Comparison of ENCODE assay signal across 10 cellular contexts in genomic region chr1:116737855-116738318, GRCh38. TPM values are rescaled to one million over a fixed set of nuclear protein-coding genes. Genes with fewer than 3 reads are reported as not detected.
DNase-seq lines count a peak whose midpoint lies in the region; ATAC-seq, FAIRE-seq and TF ChIP-seq lines count a peak whose summit lies in the region.
"Had no signal": no experiment of that assay in that cellular context is flagged by ENCODE, and none has a peak within 500 bp of the region (broad histone marks: within the 10 kb centered on the region; RNA-seq: fewer than 3 reads in every experiment).

No MANE protein-coding gene starts in this region.

- H3K36me3 Mint-ChIP-seq in activated CD4-positive, alpha-beta memory T cell treated with anti-CD3 and anti-CD28 coated beads, Interleukin-2, amount 10 ng/mL, durations not matched to agents 7 days and 5 days (ENCODE audit: low read depth), result peaks cover 22% of the 10 kb centered on the region

- H3K9me3 Mint-ChIP-seq in activated CD4-positive, alpha-beta memory T cell treated with anti-CD3 and anti-CD28 coated beads, Interleukin-2, amount 10 ng/mL, durations not matched to agents 7 days and 5 days, result peaks cover 5% of the 10 kb centered on the region

- peak overlapping the region; percentile 99 for H3K27ac Mint-ChIP-seq in activated CD4-positive, alpha-beta memory T cell treated with anti-CD3 and anti-CD28 coated beads, Interleukin-2, amount 10 ng/mL, durations not matched to agents 7 days and 5 days

- H3K27me3 Mint-ChIP-seq in activated CD4-positive, alpha-beta memory T cell treated with anti-CD3 and anti-CD28 coated beads, Interleukin-2, amount 10 ng/mL, durations not matched to agents 7 days and 5 days, result no peaks in the 10 kb centered on the region

- TF ChIP-seq CTCF in D721Med (IDR thresholded peaks at IDR 0.05; ENCODE audit: insufficient read depth, missing control alignments), result no peak

- FAIRE-seq in D721Med (lab: Jason Lieb, UNC), result no peak
- no peak for FAIRE-seq in frontal cortex (lab: Jason Lieb, UNC)

- CTCF ChIA-PET in activated CD4-positive, alpha-beta memory T cell treated with anti-CD3 and anti-CD28 coated beads, Interleukin-2, amount 10 ng/mL, durations not matched to agents 7 days and 5 days (lab: Charles Lee), result interaction anchor here (0.6 to 5.1 kb wide), 43 partner anchors 9 to 391 kb away, joined by 3 to 134 read pairs (median 6); partner anchors contain the start of genes CD2 and TTF2

- peak overlapping the region in 17 of 21 experiments; percentile 30 to 89 (median 72) for H3K27ac ChIP-seq in skin epidermis

- H3K4me1 Mint-ChIP-seq in activated CD4-positive, alpha-beta memory T cell treated with anti-CD3 and anti-CD28 coated beads, Interleukin-2, amount 10 ng/mL, durations not matched to agents 7 days and 5 days, result peaks cover 57% of the 10 kb centered on the region

- POLR2A ChIA-PET in activated CD4-positive, alpha-beta memory T cell treated with anti-CD3 and anti-CD28 coated beads, Interleukin-2, amount 10 ng/mL, durations not matched to agents 7 days and 5 days (lab: Charles Lee), result interaction anchor here (0.9 to 7.4 kb wide), 20 partner anchors 9 to 320 kb away, joined by 3 to 283 read pairs (median 8); partner anchors contain the start of genes CD2 and TTF2

- H3K4me3 Mint-ChIP-seq in activated CD4-positive, alpha-beta memory T cell treated with anti-CD3 and anti-CD28 coated beads, Interleukin-2, amount 10 ng/mL, durations not matched to agents 7 days and 5 days, result peak overlapping the region; percentile 68

- no peak overlapping the region for H3K4me3 ChIP-seq in skin epidermis
- H3K4me3 ChIP-seq: lung had no signal

- peak; percentile 26 for TF ChIP-seq POLR2A in GM15510 (IDR thresholded peaks at IDR 0.05; ENCODE audit: borderline replicate concordance, extremely low read depth, insufficient read length)

- DNase-seq in activated CD4-positive, alpha-beta memory T cell treated with anti-CD3 and anti-CD28 coated beads, Interleukin-2, amount 10 ng/mL, durations not matched to agents 7 days and 5 days, result peak; percentile 43
- DNase-seq in D721Med (ENCODE audit: insufficient read length, low spot score) (no peak), NCI-H1694 treated with DMSO at 0.1 percent for 48 hours (lab: John Stamatoyannopoulos, UW) (no peak), frontal cortex (ENCODE audit: low spot score in 2 of 2) (no peak)

- ATAC-seq in HG02852 (IDR thresholded peaks at IDR 0.05; ENCODE audit: unreplicated experiment), result peak; percentile 28
- ATAC-seq in HG02970 (IDR thresholded peaks at IDR 0.05; ENCODE audit: low FRiP score, unreplicated experiment), result no peak

RNA-seq across cellular contexts. Expression of gene CD2, which starts 16.3 kb away (rescaled TPM):
- total RNA-seq in activated CD4-positive, alpha-beta memory T cell treated with anti-CD3 and anti-CD28 coated beads, Interleukin-2, amount 10 ng/mL, durations not matched to agents 7 days and 5 days, result 100 to 1,000 TPM; 329 to 340 TPM
- not detected for total RNA-seq in frontal cortex
- total RNA-seq: endothelial cell of umbilical vein had no signal

Comparison
In these comparisons a context has a peak if more than half of its experiments do, and no peak if none do; other contexts are left out.
1. RNA of gene CD2, which starts 16.3 kb away (total RNA-seq): 329 to 340 TPM in activated CD4-positive, alpha-beta memory T cell treated with anti-CD3 and anti-CD28 coated beads, Interleukin-2, amount 10 ng/mL, durations not matched to agents 7 days and 5 days; not detected in frontal cortex (single experiment); every median in the first group is over 100 times any median in the second.